ENCODE assay signal across 8 cellular contexts in genomic region chr7:37032258-37032601, GRCh38.
DNase-seq lines count a peak whose midpoint lies in the region; ATAC-seq and TF ChIP-seq lines count a peak whose summit lies in the region.

No MANE protein-coding gene starts in this region.

- TF ChIP-seq CTCF in left ventricle myocardium inferior (IDR thresholded peaks at IDR 0.05; ENCODE audit: borderline replicate concordance) (no peak), GM13976 (IDR thresholded peaks at IDR 0.05; ENCODE audit: borderline replicate concordance, control extremely low read depth, extremely low read depth, insufficient read depth, missing control alignments) (no peak)

- H3K9me2 ChIP-seq in GM23248 (ENCODE audit: insufficient read depth): peaks cover 3% of the 10 kb centered on the region; the same call in 1 of the 2 replicates

- peak overlapping the region; percentile 69 for H3K27ac Mint-ChIP-seq in activated T-helper 1 cell treated with anti-CD3 and anti-CD28 coated beads, Interleukin-12 subunit alpha, Interleukin-12 subunit beta, Interleukin-2, Interleukin-4 antibody, amounts not matched to agents 30 ng/mL and 10 ng/mL and 1 ng/mL, durations not matched to agents 14 hours and 24 hours and 36 hours

- H3K4me1 Mint-ChIP-seq in activated T-helper 1 cell treated with anti-CD3 and anti-CD28 coated beads, Interleukin-12 subunit alpha, Interleukin-12 subunit beta, Interleukin-2, Interleukin-4 antibody, amounts not matched to agents 30 ng/mL and 10 ng/mL and 1 ng/mL, durations not matched to agents 14 hours and 24 hours and 36 hours (ENCODE audit: low read depth): peaks cover 54% of the 10 kb centered on the region

- H3K27ac ChIP-seq in GM23248: no peak overlapping the region
- peak overlapping the region; percentile 75 for H3K27ac ChIP-seq in left ventricle myocardium inferior (replicated peaks)

- no peaks in the 10 kb centered on the region for H3K36me3 ChIP-seq in GM23248 (ENCODE audit: low read depth)
- H3K36me3 ChIP-seq in left ventricle myocardium inferior: no peaks in the 10 kb centered on the region

- H3K27me3 ChIP-seq in GM23248 (replicated peaks; ENCODE audit: insufficient read depth) (no peaks in the 10 kb centered on the region), left ventricle myocardium inferior (ENCODE audit: low read depth) (no peaks in the 10 kb centered on the region)

- DNase-seq in GM23248: no peak
- no peak for DNase-seq in activated T-helper 1 cell treated with anti-CD3 and anti-CD28 coated beads, Interleukin-12 subunit alpha, Interleukin-12 subunit beta, Interleukin-2, Interleukin-4 antibody, amounts not matched to agents 30 ng/mL and 10 ng/mL and 1 ng/mL, durations not matched to agents 14 hours and 24 hours and 36 hours (ENCODE audit: low spot score)
- DNase-seq in left ventricle myocardium inferior: no peak
- no peak for DNase-seq in sciatic nerve (ENCODE audit: low spot score)
- no peak for DNase-seq in NCI-H2107 (lab: John Stamatoyannopoulos, UW)
- DNase-seq in stimulated activated CD4-positive, alpha-beta T cell treated with anti-CD3 and anti-CD28 coated beads, Interleukin-4, amount 100 ng/mL, for 4 hours: no peak
- DNase-seq in GM13976 (ENCODE audit: low spot score): no peak

- no peaks in the 10 kb centered on the region for H3K27me3 Mint-ChIP-seq in activated T-helper 1 cell treated with anti-CD3 and anti-CD28 coated beads, Interleukin-12 subunit alpha, Interleukin-12 subunit beta, Interleukin-2, Interleukin-4 antibody, amounts not matched to agents 30 ng/mL and 10 ng/mL and 1 ng/mL, durations not matched to agents 14 hours and 24 hours and 36 hours (ENCODE audit: insufficient read depth)

- in situ Hi-C loops in GM23248 (cut with MboI): no loop called here
- in situ Hi-C loops in GM13976 (cut with MboI; ENCODE audit: low sequenced_read_pairs, unreplicated experiment): no loop called here

- 75 to 86% methylated on average over 4 of the region's 4 CpGs for WGBS in GM23248 (ENCODE audit: low coverage in 1 of 2, low lambda C conversion rate in 2 of 2, missing lambda C conversion rate in 2 of 2), 2 experiments

- ATAC-seq in sciatic nerve (peak; percentile 25), HG03439 (IDR thresholded peaks at IDR 0.05; ENCODE audit: unreplicated experiment) (no peak)

- no peaks in the 10 kb centered on the region for H3K79me2 ChIP-seq in GM23248 (ENCODE audit: insufficient read depth)

- peaks cover 26% of the 10 kb centered on the region for H3F3A ChIP-seq in GM23248 (ENCODE audit: insufficient read depth)

- H3K9me3 ChIP-seq in GM23248 (ENCODE audit: low read depth) (no peaks in the 10 kb centered on the region), left ventricle myocardium inferior (replicated peaks) (no peaks in the 10 kb centered on the region)

- peaks cover 25% of the 10 kb centered on the region for H3K4me1 ChIP-seq in GM23248 (ENCODE audit: insufficient read depth)
- H3K4me1 ChIP-seq in left ventricle myocardium inferior: peaks cover 26% of the 10 kb centered on the region

- H2AFZ ChIP-seq in GM23248: no peak overlapping the region

- H3K9ac ChIP-seq in GM23248: no peak overlapping the region

- H3K9me3 Mint-ChIP-seq in activated T-helper 1 cell treated with anti-CD3 and anti-CD28 coated beads, Interleukin-12 subunit alpha, Interleukin-12 subunit beta, Interleukin-2, Interleukin-4 antibody, amounts not matched to agents 30 ng/mL and 10 ng/mL and 1 ng/mL, durations not matched to agents 14 hours and 24 hours and 36 hours: no peaks in the 10 kb centered on the region

- H3K4me3 Mint-ChIP-seq in activated T-helper 1 cell treated with anti-CD3 and anti-CD28 coated beads, Interleukin-12 subunit alpha, Interleukin-12 subunit beta, Interleukin-2, Interleukin-4 antibody, amounts not matched to agents 30 ng/mL and 10 ng/mL and 1 ng/mL, durations not matched to agents 14 hours and 24 hours and 36 hours: no peak overlapping the region

- no peaks in the 10 kb centered on the region for H4K20me1 ChIP-seq in GM23248 (ENCODE audit: insufficient read depth)

- peak overlapping the region; percentile 6 for H3K4me2 ChIP-seq in GM23248 (ENCODE audit: unreplicated experiment)

- H3K4me3 ChIP-seq in GM23248 (no peak overlapping the region), left ventricle myocardium inferior (no peak overlapping the region)

- intact Hi-C loops in activated T-helper 1 cell treated with anti-CD3 and anti-CD28 coated beads, Interleukin-12 subunit alpha, Interleukin-12 subunit beta, Interleukin-2, Interleukin-4 antibody, amounts not matched to agents 30 ng/mL and 10 ng/mL and 1 ng/mL, durations not matched to agents 14 hours and 24 hours and 36 hours (cut with micrococcal nuclease): loop anchor here (1.0 to 10.0 kb wide), 6 partner anchors 33 to 640 kb away; partner anchors contain the start of gene ELMO1
- intact Hi-C loops in left ventricle myocardium inferior (cut with micrococcal nuclease) (no loop called here), sciatic nerve (cut with DNase I) (no loop called here)

- H3K36me3 Mint-ChIP-seq in activated T-helper 1 cell treated with anti-CD3 and anti-CD28 coated beads, Interleukin-12 subunit alpha, Interleukin-12 subunit beta, Interleukin-2, Interleukin-4 antibody, amounts not matched to agents 30 ng/mL and 10 ng/mL and 1 ng/mL, durations not matched to agents 14 hours and 24 hours and 36 hours (ENCODE audit: low read depth): peaks cover 32% of the 10 kb centered on the region
